11 cellular contexts compared by ENCODE assay signal in the genomic region with DNA sequence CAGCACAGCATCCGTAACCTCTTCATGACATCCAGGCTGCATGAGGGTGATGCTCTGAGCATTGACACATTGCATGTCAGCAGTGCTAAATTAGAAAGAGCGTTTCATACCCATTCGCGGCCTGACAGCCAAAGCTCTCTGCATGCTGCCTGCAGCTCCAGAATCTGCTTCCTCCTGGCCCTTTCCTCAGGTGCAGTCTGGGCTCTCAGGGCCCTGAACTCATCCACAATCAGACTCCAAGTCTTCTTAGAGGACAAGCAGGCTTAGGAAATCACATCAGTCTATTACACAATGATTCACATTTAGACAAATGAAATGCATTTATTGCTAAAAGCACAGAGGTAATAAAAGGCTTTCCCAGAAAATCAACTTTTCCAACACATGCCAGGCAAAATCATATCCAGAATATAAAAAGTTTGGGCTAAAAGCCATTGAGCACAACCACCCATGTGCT.
DNase-seq lines count a peak whose midpoint lies in the region; ATAC-seq, FAIRE-seq and TF ChIP-seq lines count a peak whose summit lies in the region.
"Had no signal": no experiment of that assay in that cellular context is flagged by ENCODE, and none has a peak within 500 bp of the region (broad histone marks: within the 10 kb centered on the region; RNA-seq: fewer than 3 reads in every experiment).

No MANE protein-coding gene starts in this region.

- BruUV-seq in PC-3 (replicated peaks; lab: Mats Ljungman, UMichigan) = no TSS peak

- TF ChIP-seq CTCF in ascending aorta (IDR thresholded peaks at IDR 0.05) = no peak
- TF ChIP-seq CTCF in fibroblast of the aortic adventitia (IDR thresholded peaks at IDR 0.05; ENCODE audit: insufficient read depth, low read length) = no peak
- no peak for TF ChIP-seq CTCF in psoas muscle (IDR thresholded peaks at IDR 0.05)
- TF ChIP-seq CTCF in PC-3 (conservative IDR thresholded peaks at IDR 0.05; ENCODE audit: low read depth, low read length) = no peak

- peaks cover 22% of the 10 kb centered on the region for H3K79me2 ChIP-seq in ACC112 (ENCODE audit: control insufficient read depth, insufficient read depth, low read length, unreplicated experiment)
- no peaks in the 10 kb centered on the region for H3K79me2 ChIP-seq in PC-3 (ENCODE audit: low read length)

- H3K4me1 ChIP-seq in ACC112 (ENCODE audit: control insufficient read depth, insufficient read depth, low read length, unreplicated experiment) (peaks cover 34% of the 10 kb centered on the region), ascending aorta (peaks cover 38 to 68% of the 10 kb centered on the region in 2 donors), psoas muscle (peaks cover 38% of the 10 kb centered on the region), PC-3 (ENCODE audit: insufficient read depth, low read length) (peaks cover 15% of the 10 kb centered on the region)
- H3K4me1 ChIP-seq: HAP-1 had no signal

- H3K4me3 ChIP-seq in ACC112 (ENCODE audit: low read depth, low read length) (peak overlapping the region; percentile 71), ascending aorta (peak overlapping the region; percentile 17 to 29), fibroblast of the aortic adventitia (ENCODE audit: low read depth, low read length) (no peak overlapping the region), psoas muscle (peak overlapping the region; percentile 50), PC-3 (ENCODE audit: low read length) (no peak overlapping the region)
- H3K4me3 ChIP-seq: HAP-1 had no signal

- H4K20me1 ChIP-seq in PC-3 (ENCODE audit: low read length) = no peaks in the 10 kb centered on the region

- H2AFZ ChIP-seq in ACC112 (ENCODE audit: low read length, unreplicated experiment) (no peak overlapping the region), PC-3 (ENCODE audit: low read length) (no peak overlapping the region)

- DNase-seq in ascending aorta (ENCODE audit: low spot score in 2 of 2) (no peak), fibroblast of the aortic adventitia (ENCODE audit: low read depth) (peak; percentile 59), psoas muscle (no peak), PC-3 (no peak), HTR-8/SVneo (ENCODE audit: insufficient read length, low spot score) (no peak), RPMI8226 (no peak)
- DNase-seq in activated CD4-positive, CD25-positive, alpha-beta regulatory T cell treated with anti-CD3 and anti-CD28 coated beads, Interleukin-2, amount 50 U/mL, for 72 hours = no peak
- DNase-seq: activated T-cell treated with anti-CD3 and anti-CD28 coated beads, Interleukin-2, amount 50 U/mL, for 1 hour had no signal

- POLR2A ChIA-PET in PC-3 (lab: Charles Lee; ENCODE audit: unreplicated experiment) = no interaction called here

- ATAC-seq in psoas muscle (peak in 3 of 4 donors; percentile 19 to 39 (median 33)), PC-3 (no peak)

- H3K9me3 ChIP-seq in ascending aorta (no peaks in the 10 kb centered on the region), psoas muscle (no peaks in the 10 kb centered on the region), PC-3 (ENCODE audit: low read length) (no peaks in the 10 kb centered on the region)
- H3K9me3 ChIP-seq: HAP-1 had no signal

- H3K9ac ChIP-seq in PC-3 (ENCODE audit: low read length) = no peak overlapping the region

- intact Hi-C loops in ascending aorta (cut with DNase I) (no loop called here), psoas muscle (cut with DNase I) (loop anchor here in 1 of 2 donors (2.0 to 10.0 kb wide), 2 partner anchors 193 to 1451 kb away; no protein-coding TSS in a partner anchor), PC-3 (cut with micrococcal nuclease) (no loop called here)

- H3K36me3 ChIP-seq in ACC112 (ENCODE audit: insufficient read depth, low read length) = 0 out of 2 replicates have a peak, but pooled peaks cover 4% of the 10 kb centered on the region
- H3K36me3 ChIP-seq in ascending aorta = peaks cover 0 to 4% of the 10 kb centered on the region in 2 donors
- no peaks in the 10 kb centered on the region for H3K36me3 ChIP-seq in psoas muscle (ENCODE audit: insufficient read depth in 1 of 2, low read depth in 1 of 2)
- H3K36me3 ChIP-seq in PC-3 (ENCODE audit: low read depth, low read length) = no peaks in the 10 kb centered on the region
- H3K36me3 ChIP-seq: HAP-1 had no signal

- H3K27me3 ChIP-seq in ACC112 (ENCODE audit: insufficient read depth, low read length) = no peaks in the 10 kb centered on the region
- no peaks in the 10 kb centered on the region for H3K27me3 ChIP-seq in ascending aorta
- no peaks in the 10 kb centered on the region for H3K27me3 ChIP-seq in psoas muscle (ENCODE audit: insufficient read depth in 3 of 3, low read length in 2 of 3)
- no peaks in the 10 kb centered on the region for H3K27me3 ChIP-seq in PC-3 (ENCODE audit: low read length)

- no peak overlapping the region for H3K4me2 ChIP-seq in PC-3 (ENCODE audit: low read length)

- H3K9me2 ChIP-seq in PC-3 (replicated peaks; ENCODE audit: low read length) = no peaks in the 10 kb centered on the region

- no peaks in the 10 kb centered on the region for H3F3A ChIP-seq in PC-3 (ENCODE audit: low read length, unreplicated experiment)

- H3K27ac ChIP-seq in ACC112 (ENCODE audit: low read depth, low read length) = peak overlapping the region; percentile 80
- peak overlapping the region; percentile 90 to 91 for H3K27ac ChIP-seq in ascending aorta
- peak overlapping the region; percentile 72 for H3K27ac ChIP-seq in psoas muscle
- H3K27ac ChIP-seq in PC-3 (ENCODE audit: low read length) = no peak overlapping the region
- H3K27ac ChIP-seq: epithelial cell of prostate had no signal

- CTCF ChIA-PET in PC-3 (lab: Charles Lee) = no interaction called here

- 34 to 60% (median 35%) methylated on average over 4 of the region's 4 CpGs for WGBS in psoas muscle, 3 donors

- no peak for FAIRE-seq in HTR-8/SVneo (lab: Jason Lieb, UNC)

Comparison
In these comparisons a context has a peak if more than half of its experiments do, and no peak if none do; other contexts are left out.
1. H3K4me3 ChIP-seq: peak in ACC112 (single experiment), ascending aorta (2 of 2) and psoas muscle (single experiment); none in fibroblast of the aortic adventitia (single experiment) and PC-3 (single experiment).